8 cellular contexts compared by ENCODE assay signal in the genomic region with DNA sequence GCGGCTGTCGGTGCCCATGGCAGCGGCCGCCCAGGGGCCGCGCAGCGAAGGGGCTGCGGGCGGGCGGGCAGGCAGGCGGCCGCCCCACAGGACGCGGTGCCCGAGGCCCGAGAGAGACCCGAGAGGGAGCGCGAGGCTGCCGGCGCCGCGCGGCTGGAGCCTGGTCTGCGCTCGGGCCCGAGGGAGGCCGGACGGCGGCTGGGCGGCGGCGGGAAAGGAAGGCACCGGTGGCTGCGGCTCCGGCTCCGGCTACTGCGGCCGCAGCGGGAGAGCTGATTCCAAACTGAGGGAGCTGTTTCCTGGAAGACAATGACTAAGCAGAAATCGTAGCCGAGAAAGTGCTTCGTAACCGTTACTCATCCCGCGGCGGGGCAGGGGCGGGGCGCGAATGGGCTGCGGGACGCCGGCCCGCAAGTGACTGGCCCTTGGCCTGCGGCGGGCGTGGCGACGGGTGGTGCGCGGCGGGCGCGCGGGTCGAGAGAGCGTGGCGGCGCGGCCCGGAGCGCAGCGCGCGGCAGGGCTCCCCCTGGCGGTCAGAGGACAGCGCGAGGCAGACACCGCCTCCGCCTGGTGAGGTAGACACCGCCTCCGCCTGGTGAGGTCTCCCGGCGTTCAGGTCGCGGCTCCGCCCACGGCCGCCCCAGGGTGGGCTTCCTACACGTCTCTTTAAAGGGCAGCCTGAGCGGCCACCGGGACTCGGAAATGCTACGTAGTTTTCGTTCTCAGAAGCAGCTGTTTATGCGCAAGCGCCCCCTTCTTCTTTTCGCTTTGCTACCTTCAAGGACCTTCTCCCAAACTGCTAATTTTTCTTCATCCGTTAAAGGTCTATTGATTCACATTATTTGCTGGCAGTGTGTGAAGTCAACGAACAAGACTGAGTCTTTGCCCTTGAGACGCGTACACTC. TPM values are rescaled to one million over a fixed set of nuclear protein-coding genes. Genes with fewer than 3 reads are reported as not detected.
DNase-seq lines count a peak whose midpoint lies in the region; ATAC-seq lines count a peak whose summit lies in the region.

A gene with protein sequence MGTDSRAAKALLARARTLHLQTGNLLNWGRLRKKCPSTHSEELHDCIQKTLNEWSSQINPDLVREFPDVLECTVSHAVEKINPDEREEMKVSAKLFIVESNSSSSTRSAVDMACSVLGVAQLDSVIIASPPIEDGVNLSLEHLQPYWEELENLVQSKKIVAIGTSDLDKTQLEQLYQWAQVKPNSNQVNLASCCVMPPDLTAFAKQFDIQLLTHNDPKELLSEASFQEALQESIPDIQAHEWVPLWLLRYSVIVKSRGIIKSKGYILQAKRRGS (minus strand): TSS at position 285 of the 905 bp plus-strand sequence. CDS start 267 bp downstream, at position 18.

- H3K4me3 ChIP-seq in HUES64 (ENCODE audit: low read length) = peak within 1 kb of the TSS; percentile 64
- H3K4me3 ChIP-seq in esophagus (ENCODE audit: low read depth in 1 of 2, low read length in 2 of 2) = peak within 1 kb of the TSS; percentile 74 to 91
- peak within 1 kb of the TSS; percentile 44 for H3K4me3 ChIP-seq in mucosa of stomach (ENCODE audit: low read length)

- H3K27me3 ChIP-seq in HUES64 (ENCODE audit: insufficient read depth, low read length) (peaks cover 10% of the 10 kb centered on the region), esophagus (ENCODE audit: control insufficient read depth in 1 of 2, insufficient read depth in 2 of 2, low read length in 2 of 2) (no peaks in the 10 kb centered on the region), mucosa of stomach (ENCODE audit: control insufficient read depth, insufficient read depth, low read length) (no peaks in the 10 kb centered on the region)

- H3K9ac ChIP-seq in HUES64 (ENCODE audit: low read depth, low read length) = peak within 1 kb of the TSS; percentile 81
- H3K9ac ChIP-seq in mucosa of stomach (ENCODE audit: low read length) = peak within 1 kb of the TSS; percentile 73

- DNase-seq in DMS114 treated with DMSO at 0.1 percent for 48 hours (lab: John Stamatoyannopoulos, UW; ENCODE audit: unreplicated experiment) = peak; percentile 80
- DNase-seq in OCI-M1 (lab: John Stamatoyannopoulos, UW) = peak; percentile 96
- peak; percentile 94 for DNase-seq in activated T-cell treated with anti-CD3 and anti-CD28 coated beads, Interleukin-2, amount 50 U/mL, for 1 hour
- DNase-seq in stimulated activated CD8-positive, alpha-beta memory T cell treated with anti-CD3 and anti-CD28 coated beads, Interleukin-7, amount 100 ng/mL, for 1 hour (ENCODE audit: low read depth in 2 of 2) = peak; percentile 79

- H3K36me3 ChIP-seq in HUES64 (ENCODE audit: insufficient read depth, low read length) (no peaks in the 10 kb centered on the region), esophagus (ENCODE audit: control insufficient read depth in 2 of 2, insufficient read depth in 2 of 2, low read length in 1 of 2) (no peaks in the 10 kb centered on the region), mucosa of stomach (ENCODE audit: control insufficient read depth, insufficient read depth, low read length) (no peaks in the 10 kb centered on the region)

- H3K4me1 ChIP-seq in HUES64 (ENCODE audit: insufficient read depth, low read length) (peaks cover 19% of the 10 kb centered on the region), esophagus (ENCODE audit: control insufficient read depth in 2 of 2, insufficient read depth in 2 of 2, low read length in 1 of 2) (no peaks in the 10 kb centered on the region), mucosa of stomach (ENCODE audit: control insufficient read depth, insufficient read depth, low read length) (peaks cover 16% of the 10 kb centered on the region)

- H3K27ac ChIP-seq in HUES64 (ENCODE audit: low read depth, low read length) = peak within 1 kb of the TSS; percentile 58; the same call in 1 of the 2 replicates
- H3K27ac ChIP-seq in esophagus (ENCODE audit: low read depth in 2 of 2, low read length in 1 of 2) = peak within 1 kb of the TSS; percentile 84 to 94

- no peaks in the 10 kb centered on the region for H3K9me3 ChIP-seq in HUES64 (ENCODE audit: insufficient read depth, low read depth, low read length)
- H3K9me3 ChIP-seq in esophagus (ENCODE audit: control insufficient read depth in 2 of 2, insufficient read depth in 1 of 2, low read depth in 1 of 2, low read length in 1 of 2) = no peaks in the 10 kb centered on the region
- no peaks in the 10 kb centered on the region for H3K9me3 ChIP-seq in mucosa of stomach (ENCODE audit: control insufficient read depth, low read length)

- WGBS in HUES64 = 2% methylated on average over 102 of the region's 102 CpGs
- WGBS in esophagus, 2 donors = 0% methylated on average over 36 to 102 of the region's 102 CpGs

- ATAC-seq in GM21447 (IDR thresholded peaks at IDR 0.05; ENCODE audit: unreplicated experiment) = peak; percentile 92

RNA-seq across cellular contexts. Expression of the gene that starts here (rescaled TPM):
- polyA plus RNA-seq in HUES64 (2013, experiment 1 of 2) = 12.0 TPM
- polyA plus RNA-seq in HUES64 (2013, experiment 2 of 2) = 12.4 TPM
- 1 to 10 TPM; 1.4 to 5.0 TPM for polyA plus RNA-seq in esophagus

Comparison
In these comparisons a context has a peak if more than half of its experiments do, and no peak if none do; other contexts are left out.
1. Peak in every context shown above with its lines: DNase-seq, ATAC-seq, H3K4me3 ChIP-seq and H3K27ac ChIP-seq.